37 cellular contexts compared by ENCODE assay signal in genomic region chr6:51487937-51488336, GRCh38.
"Had no signal": no experiment of that assay in that cellular context is flagged by ENCODE, and none has a peak within 500 bp of the region (broad histone marks: within the 10 kb centered on the region; RNA-seq: fewer than 3 reads in every experiment).

No MANE protein-coding gene starts in this region.

- H3K9me3 ChIP-seq: ascending aorta had no signal

- H3K4me1 Mint-ChIP-seq: activated B cell treated with CpG ODN at 0.5 μM for 24 hours; activated CD4-positive, alpha-beta memory T cell treated with anti-CD3 and anti-CD28 coated beads, Interleukin-2, amount 10 ng/mL, durations not matched to agents 7 days and 5 days; activated CD4-positive, alpha-beta T cell treated with anti-CD3 and anti-CD28 coated beads, Interleukin-2, amount 10 ng/mL, durations not matched to agents 7 days and 5 days; activated CD8-positive, alpha-beta memory T cell treated with anti-CD3 and anti-CD28 coated beads, Interleukin-2, amount 10 ng/mL, durations not matched to agents 7 days and 5 days; activated naive CD4-positive, alpha-beta T cell treated with anti-CD3 and anti-CD28 coated beads, Interleukin-2, amount 10 ng/mL, durations not matched to agents 7 days and 5 days; activated naive CD4-positive, alpha-beta T cell treated with anti-CD3 and anti-CD28 coated beads, Interleukin-2, amount 50 U/mL, for 24 hours; activated naive CD8-positive, alpha-beta T cell treated with anti-CD3 and anti-CD28 coated beads, Interleukin-2, amount 10 ng/mL, durations not matched to agents 7 days and 5 days; activated naive CD8-positive, alpha-beta T cell treated with anti-CD3 and anti-CD28 coated beads, Interleukin-2, amount 50 U/mL, for 24 hours; brain; central memory CD8-positive, alpha-beta T cell had no signal

- H3K4me1 ChIP-seq: ascending aorta had no signal

- H3K27ac Mint-ChIP-seq: activated B cell treated with CpG ODN at 0.5 μM for 24 hours; activated CD4-positive, alpha-beta memory T cell treated with anti-CD3 and anti-CD28 coated beads, Interleukin-2, amount 10 ng/mL, durations not matched to agents 7 days and 5 days; activated CD4-positive, alpha-beta T cell treated with anti-CD3 and anti-CD28 coated beads, Interleukin-2, amount 10 ng/mL, durations not matched to agents 7 days and 5 days; activated CD8-positive, alpha-beta memory T cell treated with anti-CD3 and anti-CD28 coated beads, Interleukin-2, amount 10 ng/mL, durations not matched to agents 7 days and 5 days; activated CD8-positive, alpha-beta T cell treated with anti-CD3 and anti-CD28 coated beads, Interleukin-2, amount 10 ng/mL, durations not matched to agents 7 days and 5 days; activated naive CD4-positive, alpha-beta T cell treated with anti-CD3 and anti-CD28 coated beads, Interleukin-2, amount 10 ng/mL, durations not matched to agents 7 days and 5 days; activated naive CD4-positive, alpha-beta T cell treated with anti-CD3 and anti-CD28 coated beads, Interleukin-2, amount 50 U/mL, for 24 hours; activated naive CD8-positive, alpha-beta T cell; activated naive CD8-positive, alpha-beta T cell treated with anti-CD3 and anti-CD28 coated beads, Interleukin-2, amount 10 ng/mL, durations not matched to agents 7 days and 5 days; activated naive CD8-positive, alpha-beta T cell treated with anti-CD3 and anti-CD28 coated beads, Interleukin-2, amount 50 U/mL, for 24 hours; activated T-cell treated with anti-CD3 and anti-CD28 coated beads, Interleukin-2, amount 50 U/mL, for 24 hours; activated T-helper 2 cell treated with anti-CD3 and anti-CD28 coated beads, Interferon-gamma antibody, Interleukin-2, Interleukin-4, amounts not matched to agents 10 μg/mL and 5 μg/mL and 100 μg/mL, durations not matched to agents 14 hours and 24 hours and 36 hours; brain; T-helper 1 cell treated with Interleukin-12 subunit alpha and Interleukin-12 subunit beta and Interleukin-4 antibody, amounts not matched to agents 30 μg/mL and 1 μg/mL, for 36 hours; T-helper 2 cell treated with Interferon-gamma antibody and Interleukin-4, amounts not matched to agents 5 μg/mL and 100 μg/mL, for 36 hours had no signal

- DNase-seq: activated B cell treated with CpG ODN at 0.5 μM for 24 hours; activated CD4-positive, alpha-beta memory T cell treated with anti-CD3 and anti-CD28 coated beads, Interleukin-2, amount 10 ng/mL, durations not matched to agents 7 days and 5 days; activated CD4-positive, alpha-beta T cell treated with anti-CD3 and anti-CD28 coated beads for 48 hours; activated CD4-positive, alpha-beta T cell treated with anti-CD3 and anti-CD28 coated beads, Interleukin-2, amount 10 ng/mL, durations not matched to agents 7 days and 5 days; activated CD4-positive, alpha-beta T cell treated with anti-CD3 and anti-CD28 coated beads, Interleukin-2, amount 50 U/mL, for 48 hours; activated CD4-positive, CD25-positive, alpha-beta regulatory T cell treated with anti-CD3 and anti-CD28 coated beads, Interleukin-2, amount 50 U/mL, for 72 hours; activated CD8-positive, alpha-beta memory T cell treated with anti-CD3 and anti-CD28 coated beads for 24 hours; activated CD8-positive, alpha-beta memory T cell treated with anti-CD3 and anti-CD28 coated beads, Interleukin-2, amount 10 ng/mL, durations not matched to agents 7 days and 5 days; activated CD8-positive, alpha-beta memory T cell treated with anti-CD3 and anti-CD28 coated beads, Interleukin-2, amount 50 U/mL, for 48 hours; activated CD8-positive, alpha-beta T cell treated with anti-CD3 and anti-CD28 coated beads, Interleukin-2, amount 10 ng/mL, durations not matched to agents 7 days and 5 days; activated effector memory CD4-positive, alpha-beta T cell treated with Interleukin-2 at 50 U/mL for 16 hours; activated gamma-delta T cell; activated naive CD4-positive, alpha-beta T cell treated with anti-CD3 and anti-CD28 coated beads, Interleukin-2, amount 10 ng/mL, durations not matched to agents 7 days and 5 days; activated naive CD4-positive, alpha-beta T cell treated with Interleukin-2 at 50 U/mL for 16 hours; activated naive CD8-positive, alpha-beta T cell treated with anti-CD3 and anti-CD28 coated beads, Interleukin-2, amount 10 ng/mL, durations not matched to agents 7 days and 5 days; activated naive CD8-positive, alpha-beta T cell treated with anti-CD3 and anti-CD28 coated beads, Interleukin-2, amount 50 U/mL, for 24 hours; activated T-cell treated with anti-CD3 and anti-CD28 coated beads, Interleukin-2, amount 50 U/mL, for 24 hours; activated T-cell treated with anti-CD3 and anti-CD28 coated beads, Interleukin-2, amount 50 U/mL, for 48 hours; amygdala; anterior cingulate cortex; caudate nucleus; cerebellar nuclear complex; T-helper 1 cell; T-helper 2 cell; T-helper 9 cell had no signal

- H3K4me3 ChIP-seq: ascending aorta, cardiac muscle cell had no signal

- ATAC-seq: activated CD8-positive, alpha-beta memory T cell treated with anti-CD3 and anti-CD28 coated beads, Interleukin-2, amount 10 ng/mL, durations not matched to agents 7 days and 5 days; activated CD8-positive, alpha-beta T cell treated with anti-CD3 and anti-CD28 coated beads, Interleukin-2, amount 10 ng/mL, durations not matched to agents 7 days and 5 days; activated naive CD8-positive, alpha-beta T cell treated with anti-CD3 and anti-CD28 coated beads, Interleukin-2, amount 50 U/mL, for 24 hours had no signal

- H3K27ac ChIP-seq: ascending aorta, cardiac muscle cell, VCaP had no signal

- H3K4me3 Mint-ChIP-seq: activated B cell treated with CpG ODN at 0.5 μM for 24 hours; activated CD4-positive, alpha-beta memory T cell treated with anti-CD3 and anti-CD28 coated beads, Interleukin-2, amount 10 ng/mL, durations not matched to agents 7 days and 5 days; activated CD4-positive, alpha-beta T cell treated with anti-CD3 and anti-CD28 coated beads, Interleukin-2, amount 10 ng/mL, durations not matched to agents 7 days and 5 days; activated CD8-positive, alpha-beta memory T cell treated with anti-CD3 and anti-CD28 coated beads, Interleukin-2, amount 10 ng/mL, durations not matched to agents 7 days and 5 days; activated CD8-positive, alpha-beta T cell treated with anti-CD3 and anti-CD28 coated beads, Interleukin-2, amount 10 ng/mL, durations not matched to agents 7 days and 5 days; activated naive CD4-positive, alpha-beta T cell treated with anti-CD3 and anti-CD28 coated beads, Interleukin-2, amount 10 ng/mL, durations not matched to agents 7 days and 5 days; activated naive CD4-positive, alpha-beta T cell treated with anti-CD3 and anti-CD28 coated beads, Interleukin-2, amount 50 U/mL, for 24 hours; activated naive CD8-positive, alpha-beta T cell; activated naive CD8-positive, alpha-beta T cell treated with anti-CD3 and anti-CD28 coated beads, Interleukin-2, amount 10 ng/mL, durations not matched to agents 7 days and 5 days; activated naive CD8-positive, alpha-beta T cell treated with anti-CD3 and anti-CD28 coated beads, Interleukin-2, amount 50 U/mL, for 24 hours; activated T-cell treated with anti-CD3 and anti-CD28 coated beads, Interleukin-2, amount 50 U/mL, for 24 hours; brain; central memory CD8-positive, alpha-beta T cell; T-helper 1 cell treated with Interleukin-12 subunit alpha and Interleukin-12 subunit beta and Interleukin-4 antibody, amounts not matched to agents 30 μg/mL and 1 μg/mL, for 36 hours; T-helper 2 cell treated with Interferon-gamma antibody and Interleukin-4, amounts not matched to agents 5 μg/mL and 100 μg/mL, for 36 hours had no signal

- H3K9me3 Mint-ChIP-seq: activated naive CD4-positive, alpha-beta T cell treated with anti-CD3 and anti-CD28 coated beads, Interleukin-2, amount 50 U/mL, for 24 hours had no signal

- H3K36me3 ChIP-seq: ascending aorta, cardiac muscle cell had no signal

- H3K27me3 ChIP-seq: ascending aorta, cardiac muscle cell had no signal

- H3K36me3 Mint-ChIP-seq: activated CD8-positive, alpha-beta memory T cell treated with anti-CD3 and anti-CD28 coated beads, Interleukin-2, amount 10 ng/mL, durations not matched to agents 7 days and 5 days; activated naive CD4-positive, alpha-beta T cell treated with anti-CD3 and anti-CD28 coated beads, Interleukin-2, amount 10 ng/mL, durations not matched to agents 7 days and 5 days; activated naive CD4-positive, alpha-beta T cell treated with anti-CD3 and anti-CD28 coated beads, Interleukin-2, amount 50 U/mL, for 24 hours; activated naive CD8-positive, alpha-beta T cell; activated naive CD8-positive, alpha-beta T cell treated with anti-CD3 and anti-CD28 coated beads, Interleukin-2, amount 10 ng/mL, durations not matched to agents 7 days and 5 days; brain had no signal

- FAIRE-seq: bronchial epithelial cell, TTC549 had no signal

- H3K27me3 Mint-ChIP-seq: activated B cell treated with CpG ODN at 0.5 μM for 24 hours; activated CD4-positive, alpha-beta memory T cell treated with anti-CD3 and anti-CD28 coated beads, Interleukin-2, amount 10 ng/mL, durations not matched to agents 7 days and 5 days; activated CD4-positive, alpha-beta T cell treated with anti-CD3 and anti-CD28 coated beads, Interleukin-2, amount 10 ng/mL, durations not matched to agents 7 days and 5 days; activated CD8-positive, alpha-beta memory T cell treated with anti-CD3 and anti-CD28 coated beads, Interleukin-2, amount 10 ng/mL, durations not matched to agents 7 days and 5 days; activated naive CD4-positive, alpha-beta T cell treated with anti-CD3 and anti-CD28 coated beads, Interleukin-2, amount 10 ng/mL, durations not matched to agents 7 days and 5 days; activated naive CD4-positive, alpha-beta T cell treated with anti-CD3 and anti-CD28 coated beads, Interleukin-2, amount 50 U/mL, for 24 hours; activated naive CD8-positive, alpha-beta T cell; activated naive CD8-positive, alpha-beta T cell treated with anti-CD3 and anti-CD28 coated beads, Interleukin-2, amount 10 ng/mL, durations not matched to agents 7 days and 5 days; activated T-cell treated with anti-CD3 and anti-CD28 coated beads, Interleukin-2, amount 50 U/mL, for 24 hours; central memory CD8-positive, alpha-beta T cell had no signal
